In the genomic region with DNA sequence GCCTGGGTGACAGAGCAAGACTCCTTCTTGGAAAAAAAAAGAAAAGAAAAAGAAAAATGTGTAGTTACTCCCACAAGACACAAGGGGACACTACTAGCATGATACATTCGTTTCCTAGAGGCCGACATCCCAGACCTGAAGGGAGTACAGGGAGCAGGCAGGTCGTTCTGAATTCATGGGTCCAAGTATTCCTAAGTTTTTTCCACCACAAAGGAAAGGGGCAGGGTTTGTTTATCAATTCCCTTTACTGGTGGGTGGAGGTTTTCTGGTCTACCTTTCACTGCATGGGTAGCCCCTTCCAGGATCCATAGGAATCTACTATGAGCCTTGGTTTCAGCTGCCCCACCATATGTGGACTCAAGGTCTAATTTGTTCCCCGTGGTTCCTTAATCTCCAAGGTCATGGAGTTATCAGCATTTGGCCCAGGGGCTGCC, we compare ENCODE assay signal across 9 cellular contexts. TPM values are rescaled to one million over a fixed set of nuclear protein-coding genes. Genes with fewer than 3 reads are reported as not detected.
DNase-seq lines count a peak whose midpoint lies in the region; ATAC-seq and TF ChIP-seq lines count a peak whose summit lies in the region.
"Had no signal": no experiment of that assay in that cellular context is flagged by ENCODE, and none has a peak within 500 bp of the region (broad histone marks: within the 10 kb centered on the region; RNA-seq: fewer than 3 reads in every experiment).

No MANE protein-coding gene starts in this region.

- H3K4me1 Mint-ChIP-seq in activated CD4-positive, alpha-beta memory T cell treated with anti-CD3 and anti-CD28 coated beads, Interleukin-2, amount 10 ng/mL, durations not matched to agents 7 days and 5 days: peaks cover 10% of the 10 kb centered on the region

- no peak overlapping the region for H3K27ac Mint-ChIP-seq in activated CD4-positive, alpha-beta memory T cell treated with anti-CD3 and anti-CD28 coated beads, Interleukin-2, amount 10 ng/mL, durations not matched to agents 7 days and 5 days

- H3K4me3 Mint-ChIP-seq in activated CD4-positive, alpha-beta memory T cell treated with anti-CD3 and anti-CD28 coated beads, Interleukin-2, amount 10 ng/mL, durations not matched to agents 7 days and 5 days: no peak overlapping the region

- no peak overlapping the region for H3K4me3 ChIP-seq in HFF-Myc (replicated peaks; ENCODE audit: low read depth, low read length)
- H3K4me3 ChIP-seq: SJSA1 had no signal

- no peaks in the 10 kb centered on the region for H3K36me3 Mint-ChIP-seq in activated CD4-positive, alpha-beta memory T cell treated with anti-CD3 and anti-CD28 coated beads, Interleukin-2, amount 10 ng/mL, durations not matched to agents 7 days and 5 days (ENCODE audit: low read depth)

- intact Hi-C loops in head of caudate nucleus (cut with DNase I): no loop called here

- DNase-seq in COR-L47 (lab: John Stamatoyannopoulos, UW) (peak; percentile 64), HFF-Myc (ENCODE audit: extremely low read depth, low read depth) (peak; percentile 55), NCI-H345 treated with DMSO at 0.1 percent for 48 hours (lab: John Stamatoyannopoulos, UW; ENCODE audit: unreplicated experiment) (peak; percentile 43), head of caudate nucleus (peak in 23 of 42 donors; percentile 15 to 80 (median 49)), pons (ENCODE audit: low spot score) (peak; percentile 90)
- peak; percentile 38 for DNase-seq in activated CD4-positive, alpha-beta memory T cell treated with anti-CD3 and anti-CD28 coated beads, Interleukin-2, amount 10 ng/mL, durations not matched to agents 7 days and 5 days
- DNase-seq in stimulated activated CD4-positive, alpha-beta T cell treated with anti-CD3 and anti-CD28 coated beads, Interleukin-1b, Interleukin-23, amount 100 ng/mL, for 48 hours: no peak

- POLR2A ChIA-PET in activated CD4-positive, alpha-beta memory T cell treated with anti-CD3 and anti-CD28 coated beads, Interleukin-2, amount 10 ng/mL, durations not matched to agents 7 days and 5 days (lab: Charles Lee): interaction anchor here (1.2 to 2.1 kb wide), 2 partner anchors 140 to 142 kb away, joined by 3 to 11 read pairs; no protein-coding TSS in a partner anchor

- TF ChIP-seq CTCF in HFF-Myc (IDR thresholded peaks at IDR 0.05; ENCODE audit: low read depth, low read length, missing control alignments): peak; percentile 58

- peaks cover 2% of the 10 kb centered on the region for H3K27me3 Mint-ChIP-seq in activated CD4-positive, alpha-beta memory T cell treated with anti-CD3 and anti-CD28 coated beads, Interleukin-2, amount 10 ng/mL, durations not matched to agents 7 days and 5 days

- CTCF ChIA-PET in activated CD4-positive, alpha-beta memory T cell treated with anti-CD3 and anti-CD28 coated beads, Interleukin-2, amount 10 ng/mL, durations not matched to agents 7 days and 5 days (lab: Charles Lee): interaction anchor here (1.1 to 1.8 kb wide), 2 partner anchors 131 to 144 kb away, joined by 4 read pairs; no protein-coding TSS in a partner anchor

- H3K9me3 Mint-ChIP-seq in activated CD4-positive, alpha-beta memory T cell treated with anti-CD3 and anti-CD28 coated beads, Interleukin-2, amount 10 ng/mL, durations not matched to agents 7 days and 5 days: no peaks in the 10 kb centered on the region

- ATAC-seq in HG02885 (IDR thresholded peaks at IDR 0.05; ENCODE audit: poor library complexity, unreplicated experiment): no peak

RNA-seq across cellular contexts. Expression of gene TIGD3, which starts 11.8 kb away (rescaled TPM):
- total RNA-seq in activated CD4-positive, alpha-beta memory T cell treated with anti-CD3 and anti-CD28 coated beads, Interleukin-2, amount 10 ng/mL, durations not matched to agents 7 days and 5 days: under 1 TPM; 0.58 to 0.88 TPM
- total RNA-seq: SJSA1 had no signal

RNA-seq across cellular contexts. Expression of gene SLC25A45, which starts 16.1 kb away (rescaled TPM):
- 10 to 100 TPM; 19.4 to 19.8 TPM for total RNA-seq in activated CD4-positive, alpha-beta memory T cell treated with anti-CD3 and anti-CD28 coated beads, Interleukin-2, amount 10 ng/mL, durations not matched to agents 7 days and 5 days

RNA-seq across cellular contexts. Expression of gene FRMD8, which starts 20.1 kb away (rescaled TPM):
- total RNA-seq in activated CD4-positive, alpha-beta memory T cell treated with anti-CD3 and anti-CD28 coated beads, Interleukin-2, amount 10 ng/mL, durations not matched to agents 7 days and 5 days: 10 to 100 TPM; 53.9 to 61.3 TPM

RNA-seq across cellular contexts. Expression of gene DPF2, which starts 32.7 kb away (rescaled TPM):
- total RNA-seq in activated CD4-positive, alpha-beta memory T cell treated with anti-CD3 and anti-CD28 coated beads, Interleukin-2, amount 10 ng/mL, durations not matched to agents 7 days and 5 days: 10 to 100 TPM; 80.7 to 82.0 TPM

RNA-seq across cellular contexts. Expression of gene CDC42EP2, which starts 51.7 kb away (rescaled TPM):
- under 1 TPM; 0.38 to 0.70 TPM for total RNA-seq in activated CD4-positive, alpha-beta memory T cell treated with anti-CD3 and anti-CD28 coated beads, Interleukin-2, amount 10 ng/mL, durations not matched to agents 7 days and 5 days
